14 cellular contexts compared by ENCODE assay signal in genomic region chr9:124390812-124391658, GRCh38. TPM values are rescaled to one million over a fixed set of nuclear protein-coding genes. Genes with fewer than 3 reads are reported as not detected.
DNase-seq lines count a peak whose midpoint lies in the region; FAIRE-seq and TF ChIP-seq lines count a peak whose summit lies in the region.
"Had no signal": no experiment of that assay in that cellular context is flagged by ENCODE, and none has a peak within 500 bp of the region (broad histone marks: within the 10 kb centered on the region; RNA-seq: fewer than 3 reads in every experiment).

No MANE protein-coding gene starts in this region.

- CTCF ChIA-PET in activated CD4-positive, alpha-beta memory T cell treated with anti-CD3 and anti-CD28 coated beads for 36 hours (lab: Charles Lee) = interaction anchor here (0.5 to 6.0 kb wide), 3 partner anchors 19 to 265 kb away, joined by 3 to 30 read pairs (median 3); no protein-coding TSS in a partner anchor

- no peak for FAIRE-seq in frontal cortex (lab: Jason Lieb, UNC)

- H3K9me3 Mint-ChIP-seq in activated CD4-positive, alpha-beta memory T cell treated with anti-CD3 and anti-CD28 coated beads for 36 hours = no peaks in the 10 kb centered on the region
- H3K9me3 Mint-ChIP-seq: IgD-negative memory B cell had no signal

- peaks cover 38% of the 10 kb centered on the region for H3K4me1 ChIP-seq in mesodermal cell (ENCODE audit: control insufficient read depth, insufficient read depth, low read length, poor library complexity, severe bottlenecking)

- intact Hi-C loops in activated CD4-positive, alpha-beta memory T cell treated with anti-CD3 and anti-CD28 coated beads for 36 hours (cut with micrococcal nuclease) = loop anchor here (5.0 kb wide), 1 partner anchor 264 kb away; no protein-coding TSS in a partner anchor

- H3K27me3 Mint-ChIP-seq in activated CD4-positive, alpha-beta memory T cell treated with anti-CD3 and anti-CD28 coated beads for 36 hours = no peaks in the 10 kb centered on the region
- H3K27me3 Mint-ChIP-seq: IgD-negative memory B cell had no signal

- peak overlapping the region; percentile 29 for H3K4me3 ChIP-seq in LNCaP clone FGC (ENCODE audit: low read depth, low read length)
- no peak overlapping the region for H3K4me3 ChIP-seq in mesodermal cell (ENCODE audit: extremely low read depth, insufficient read depth, low read length, poor library complexity, severe bottlenecking)
- H3K4me3 ChIP-seq: heart left ventricle had no signal

- no peak overlapping the region for H3K27ac Mint-ChIP-seq in activated CD4-positive, alpha-beta memory T cell treated with anti-CD3 and anti-CD28 coated beads for 36 hours

- H3K4me3 Mint-ChIP-seq in activated CD4-positive, alpha-beta memory T cell treated with anti-CD3 and anti-CD28 coated beads for 36 hours = no peak overlapping the region

- POLR2A ChIA-PET in activated CD4-positive, alpha-beta memory T cell treated with anti-CD3 and anti-CD28 coated beads for 36 hours (lab: Charles Lee) = no interaction called here

- H3K27ac ChIP-seq in mesodermal cell (ENCODE audit: low read depth, low read length, severe bottlenecking) = peak overlapping the region; percentile 66
- H3K27ac ChIP-seq: heart left ventricle had no signal

- no peak for TF ChIP-seq CTCF in LNCaP clone FGC (IDR thresholded peaks at IDR 0.05; ENCODE audit: control insufficient read depth, extremely low read depth, insufficient read depth)

- peaks cover 12% of the 10 kb centered on the region for H3K36me3 ChIP-seq in mesodermal cell (ENCODE audit: control insufficient read depth, insufficient read depth, low read length)

- peaks cover 3% of the 10 kb centered on the region for H3K36me3 Mint-ChIP-seq in activated CD4-positive, alpha-beta memory T cell treated with anti-CD3 and anti-CD28 coated beads for 36 hours
- H3K36me3 Mint-ChIP-seq: IgD-negative memory B cell had no signal

- DNase-seq in Daoy (ENCODE audit: low read depth) (peak; percentile 41), LNCaP clone FGC (ENCODE audit: low read depth) (peak; percentile 77), astrocyte of the hippocampus (ENCODE audit: low read depth, low spot score) (peak; percentile 20), NCI-H1930 (lab: John Stamatoyannopoulos, UW) (no peak), NCI-H2196 (lab: John Stamatoyannopoulos, UW; ENCODE audit: unreplicated experiment) (no peak), frontal cortex (ENCODE audit: low spot score in 2 of 2) (no peak)
- DNase-seq in activated CD4-positive, alpha-beta memory T cell treated with anti-CD3 and anti-CD28 coated beads for 36 hours = no peak
- DNase-seq: activated T-cell treated with anti-CD3 and anti-CD28 coated beads, Interleukin-2, amount 50 U/mL, for 48 hours; heart left ventricle; stimulated activated naive CD4-positive, alpha-beta T cell treated with Interleukin-2 at 50 U/mL for 16 hours; T1000 had no signal

- no peaks in the 10 kb centered on the region for H3K9me3 ChIP-seq in mesodermal cell (ENCODE audit: control insufficient read depth, low read length)
- H3K9me3 ChIP-seq: heart left ventricle had no signal

- WGBS in mesodermal cell (ENCODE audit: insufficient coverage in 2 of 2), 2 experiments = 53 to 66% methylated on average over 5 to 6 of the region's 9 CpGs

- H3K4me1 Mint-ChIP-seq in activated CD4-positive, alpha-beta memory T cell treated with anti-CD3 and anti-CD28 coated beads for 36 hours (ENCODE audit: low read depth) = peaks cover 64% of the 10 kb centered on the region

RNA-seq across cellular contexts. Expression of gene PSMB7, which starts 24.2 kb away (rescaled TPM):
- 557 and 640 TPM in 2 replicates for total RNA-seq in Daoy (2014; rRNA removed; shearing (Covaris generic))
- polyA plus RNA-seq in mesodermal cell (2013, experiment 1 of 2) = 234 TPM
- polyA plus RNA-seq in mesodermal cell (2013, experiment 2 of 2) = 220 TPM
- total RNA-seq in activated CD4-positive, alpha-beta memory T cell treated with anti-CD3 and anti-CD28 coated beads for 36 hours = 100 to 1,000 TPM; 156 TPM
- 181 TPM for total RNA-seq in frontal cortex

RNA-seq across cellular contexts. Expression of gene ADGRD2, which starts 59.2 kb away (rescaled TPM):
- 0.23 TPM in 1 of 2 replicates, not detected in the other for total RNA-seq in Daoy (2014; rRNA removed; shearing (Covaris generic))
- not detected for polyA plus RNA-seq in mesodermal cell (2013, experiment 1 of 2)
- not detected for polyA plus RNA-seq in mesodermal cell (2013, experiment 2 of 2)
- not detected for total RNA-seq in activated CD4-positive, alpha-beta memory T cell treated with anti-CD3 and anti-CD28 coated beads for 36 hours
- not detected for total RNA-seq in frontal cortex
- total RNA-seq: G401, heart left ventricle had no signal
- polyA plus RNA-seq: heart left ventricle, IgD-negative memory B cell had no signal

Comparison
In these comparisons a context has a peak if more than half of its experiments do, and no peak if none do; other contexts are left out.
1. DNase-seq: peak in Daoy (single experiment), LNCaP clone FGC (single experiment) and astrocyte of the hippocampus (single experiment); none in NCI-H1930 (0 of 2), activated CD4-positive, alpha-beta memory T cell treated with anti-CD3 and anti-CD28 coated beads for 36 hours (single experiment), NCI-H2196 (single experiment) and frontal cortex (0 of 2).